1 cellular context compared by ENCODE assay signal in genomic region chrX:41739871-41740270, GRCh38.
TF ChIP-seq lines count a peak whose summit lies in the region.

No MANE protein-coding gene starts in this region.

TF ChIP-seq in SK-N-SH treated with all-trans-retinoic acid at 6 μM for 48 hours, 23 proteins besides CTCF, POLR2A, EP300 and RAD21 (continued from another document):
- TF ChIP-seq POU6F1 (CRISPR knock-in tag; IDR thresholded peaks at IDR 0.05; ENCODE audit: borderline replicate concordance, low read depth) (no peak), RARB (CRISPR knock-in tag; IDR thresholded peaks at IDR 0.05) (no peak), PATZ1 (CRISPR knock-in tag; IDR thresholded peaks at IDR 0.05; ENCODE audit: borderline replicate concordance) (no peak), CSDC2 (CRISPR knock-in tag; IDR thresholded peaks at IDR 0.05) (no peak)
